In the genomic region with DNA sequence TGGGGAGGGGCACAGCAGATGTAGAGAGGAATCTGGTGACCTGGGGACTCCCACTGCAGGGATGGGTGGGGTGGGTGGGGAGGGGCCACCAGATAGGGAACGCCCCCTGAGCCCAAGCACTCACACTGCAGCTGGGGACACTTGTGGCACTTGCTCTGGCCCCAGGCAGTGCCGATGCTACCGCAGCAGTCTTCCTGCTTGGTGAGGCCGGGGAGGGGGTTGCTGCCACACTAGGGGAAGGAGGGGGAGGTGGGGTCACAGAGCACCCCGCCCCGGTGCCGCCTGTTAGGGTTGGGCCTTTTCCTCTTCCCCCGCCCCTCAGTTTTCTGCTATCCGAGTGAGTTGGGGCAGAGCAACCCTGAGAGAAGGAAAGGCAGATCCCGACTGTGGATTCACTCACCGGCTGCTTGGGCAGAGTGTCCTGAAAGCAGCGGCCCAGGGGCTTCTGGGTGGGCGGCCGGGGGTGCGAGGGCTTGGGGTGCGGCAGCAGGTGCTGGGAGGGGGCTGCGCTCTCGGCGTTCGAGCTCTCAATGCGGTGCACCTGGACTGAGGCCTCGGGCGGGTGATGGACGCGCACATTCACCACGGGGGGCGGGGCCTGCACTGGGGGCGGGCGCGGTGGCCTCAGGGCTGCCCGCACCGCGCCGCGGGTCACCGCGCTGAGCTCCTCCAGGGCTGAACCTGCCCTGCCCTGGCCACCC, we compare ENCODE assay signal across 2 cellular contexts.
TF ChIP-seq lines count a peak whose summit lies in the region.

No MANE protein-coding gene starts in this region.

TF ChIP-seq in SK-N-SH, 30 proteins besides CTCF, POLR2A, EP300 and RAD21:
- TF ChIP-seq MEF2A (IDR thresholded peaks at IDR 0.05; ENCODE audit: borderline replicate concordance, low read depth) = no peak
- no peak for TF ChIP-seq SMC3 (IDR thresholded peaks at IDR 0.05; ENCODE audit: low read depth, low read length)
- no peak for TF ChIP-seq SIN3A (IDR thresholded peaks at IDR 0.05; ENCODE audit: borderline replicate concordance, low read depth, low read length)
- no peak for TF ChIP-seq RCOR1 (IDR thresholded peaks at IDR 0.05; ENCODE audit: low read length)
- TF ChIP-seq RXRA (IDR thresholded peaks at IDR 0.05; ENCODE audit: borderline replicate concordance, low read depth) = no peak
- TF ChIP-seq, protein P1, sequence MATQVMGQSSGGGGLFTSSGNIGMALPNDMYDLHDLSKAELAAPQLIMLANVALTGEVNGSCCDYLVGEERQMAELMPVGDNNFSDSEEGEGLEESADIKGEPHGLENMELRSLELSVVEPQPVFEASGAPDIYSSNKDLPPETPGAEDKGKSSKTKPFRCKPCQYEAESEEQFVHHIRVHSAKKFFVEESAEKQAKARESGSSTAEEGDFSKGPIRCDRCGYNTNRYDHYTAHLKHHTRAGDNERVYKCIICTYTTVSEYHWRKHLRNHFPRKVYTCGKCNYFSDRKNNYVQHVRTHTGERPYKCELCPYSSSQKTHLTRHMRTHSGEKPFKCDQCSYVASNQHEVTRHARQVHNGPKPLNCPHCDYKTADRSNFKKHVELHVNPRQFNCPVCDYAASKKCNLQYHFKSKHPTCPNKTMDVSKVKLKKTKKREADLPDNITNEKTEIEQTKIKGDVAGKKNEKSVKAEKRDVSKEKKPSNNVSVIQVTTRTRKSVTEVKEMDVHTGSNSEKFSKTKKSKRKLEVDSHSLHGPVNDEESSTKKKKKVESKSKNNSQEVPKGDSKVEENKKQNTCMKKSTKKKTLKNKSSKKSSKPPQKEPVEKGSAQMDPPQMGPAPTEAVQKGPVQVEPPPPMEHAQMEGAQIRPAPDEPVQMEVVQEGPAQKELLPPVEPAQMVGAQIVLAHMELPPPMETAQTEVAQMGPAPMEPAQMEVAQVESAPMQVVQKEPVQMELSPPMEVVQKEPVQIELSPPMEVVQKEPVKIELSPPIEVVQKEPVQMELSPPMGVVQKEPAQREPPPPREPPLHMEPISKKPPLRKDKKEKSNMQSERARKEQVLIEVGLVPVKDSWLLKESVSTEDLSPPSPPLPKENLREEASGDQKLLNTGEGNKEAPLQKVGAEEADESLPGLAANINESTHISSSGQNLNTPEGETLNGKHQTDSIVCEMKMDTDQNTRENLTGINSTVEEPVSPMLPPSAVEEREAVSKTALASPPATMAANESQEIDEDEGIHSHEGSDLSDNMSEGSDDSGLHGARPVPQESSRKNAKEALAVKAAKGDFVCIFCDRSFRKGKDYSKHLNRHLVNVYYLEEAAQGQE (IDR thresholded peaks at IDR 0.05; ENCODE audit: low read depth, low read length) = no peak
- TF ChIP-seq ELF1 (IDR thresholded peaks at IDR 0.05) = no peak
- no peak for TF ChIP-seq ZBTB33 (IDR thresholded peaks at IDR 0.05; ENCODE audit: borderline replicate concordance, low read depth)
TF ChIP-seq in SK-N-SH: peak in this region for 0.

TF ChIP-seq in GM12891, 5 proteins besides CTCF, POLR2A, EP300 and RAD21:
- TF ChIP-seq TAF1 (IDR thresholded peaks at IDR 0.05; ENCODE audit: low read depth, low read length) = no peak
- no peak for TF ChIP-seq POU2F2 (IDR thresholded peaks at IDR 0.05; ENCODE audit: low read depth, low read length)
- no peak for TF ChIP-seq POLR2AphosphoS5 (IDR thresholded peaks at IDR 0.05; ENCODE audit: low read depth, low read length)
- no peak for TF ChIP-seq PAX5 (IDR thresholded peaks at IDR 0.05; ENCODE audit: insufficient read depth, low read length, severe bottlenecking)
- TF ChIP-seq SPI1 (IDR thresholded peaks at IDR 0.05; ENCODE audit: low read depth, low read length) = no peak
